ENCODE assay signal across 25 cellular contexts in genomic region chr17:14168582-14168981, GRCh38.
"Had no signal": no experiment of that assay in that cellular context is flagged by ENCODE, and none has a peak within 500 bp of the region (broad histone marks: within the 10 kb centered on the region; RNA-seq: fewer than 3 reads in every experiment).

No MANE protein-coding gene starts in this region.

- H3K4me3 Mint-ChIP-seq: dendritic cell treated with granulocyte-macrophage colony-stimulating factor and Interleukin-4, amounts not matched to agents 40 ng/mL and 50 ng/mL, for 4 days; effector memory CD8-positive, alpha-beta T cell had no signal

- H3K4me1 ChIP-seq: colonic mucosa, esophagus muscularis mucosa, esophagus squamous epithelium, foreskin keratinocyte, gastrocnemius medialis, gastroesophageal sphincter, heart left ventricle, heart right ventricle had no signal

- H3K4me3 ChIP-seq: colonic mucosa, coronary artery, dorsolateral prefrontal cortex, esophagus muscularis mucosa, esophagus squamous epithelium, gastrocnemius medialis, gastroesophageal sphincter, heart left ventricle, heart right ventricle, hepatocyte had no signal

- DNase-seq: colonic mucosa; cortex of kidney; dermis blood vessel endothelial cell; dorsolateral prefrontal cortex; effector CD4-positive, alpha-beta T cell; effector CD8-positive, alpha-beta T cell; effector memory CD4-positive, alpha-beta T cell; effector memory CD8-positive, alpha-beta T cell; erythroblast; esophagus squamous epithelium; foreskin fibroblast; foreskin keratinocyte; foreskin melanocyte; gastrocnemius medialis; glutamatergic neuron; head of caudate nucleus; heart left ventricle; heart right ventricle had no signal

- H3K27me3 Mint-ChIP-seq: dendritic cell treated with granulocyte-macrophage colony-stimulating factor and Interleukin-4, amounts not matched to agents 40 ng/mL and 50 ng/mL, for 4 days; effector memory CD8-positive, alpha-beta T cell had no signal

- H3K36me3 ChIP-seq: colonic mucosa, gastrocnemius medialis had no signal

- H3K27ac Mint-ChIP-seq: dendritic cell treated with granulocyte-macrophage colony-stimulating factor and Interleukin-4, amounts not matched to agents 40 ng/mL and 50 ng/mL, for 4 days; effector memory CD8-positive, alpha-beta T cell had no signal

- H3K9me3 ChIP-seq: colonic mucosa had no signal

- ATAC-seq: effector memory CD8-positive, alpha-beta T cell; esophagus mucosa; foreskin keratinocyte; gastrocnemius medialis; gastroesophageal sphincter; heart left ventricle; heart right ventricle had no signal

- H3K27ac ChIP-seq: colonic mucosa, coronary artery, dorsolateral prefrontal cortex, epithelial cell of prostate, esophagus muscularis mucosa, esophagus squamous epithelium, foreskin keratinocyte, gastrocnemius medialis, gastroesophageal sphincter, heart left ventricle, heart right ventricle, hepatocyte had no signal

- H3K27me3 ChIP-seq: colonic mucosa, dorsolateral prefrontal cortex, esophagus muscularis mucosa, esophagus squamous epithelium, foreskin keratinocyte, gastrocnemius medialis, gastroesophageal sphincter, heart left ventricle, heart right ventricle, hepatocyte had no signal
